1 cellular context compared by ENCODE assay signal in genomic region chr1:230158422-230159291, GRCh38.
TF ChIP-seq lines count a peak whose summit lies in the region.

No MANE protein-coding gene starts in this region.

TF ChIP-seq in HepG2, 621 proteins besides CTCF, POLR2A, EP300 and RAD21 (continued from another document and continues in another):
- TF ChIP-seq ZNF281 (CRISPR knock-in tag; IDR thresholded peaks at IDR 0.05; ENCODE audit: borderline replicate concordance), result peak; percentile 97
- peak; percentile 85; the same call in 1 of the 2 replicates for TF ChIP-seq ZNF788 (CRISPR knock-in tag; IDR thresholded peaks at IDR 0.05; ENCODE audit: borderline replicate concordance)
- TF ChIP-seq XBP1 (CRISPR knock-in tag; IDR thresholded peaks at IDR 0.05), result no peak
- no peak for TF ChIP-seq BRCA1 (CRISPR knock-in tag; IDR thresholded peaks at IDR 0.05)
- TF ChIP-seq KLF9 (CRISPR knock-in tag; IDR thresholded peaks at IDR 0.05; ENCODE audit: low read depth), result no peak
- TF ChIP-seq SMAD9 (CRISPR knock-in tag; IDR thresholded peaks at IDR 0.05), result no peak
- peak; percentile 34; the same call in 1 of the 2 replicates for TF ChIP-seq ZSCAN25 (CRISPR knock-in tag; IDR thresholded peaks at IDR 0.05)
- no peak for TF ChIP-seq ZNF136 (CRISPR knock-in tag; IDR thresholded peaks at IDR 0.05; ENCODE audit: low read depth)
- TF ChIP-seq ZNF563 (CRISPR knock-in tag; IDR thresholded peaks at IDR 0.05), result peak; percentile 48; the same call in 1 of the 2 replicates
- TF ChIP-seq ZBTB26 (CRISPR knock-in tag; IDR thresholded peaks at IDR 0.05; ENCODE audit: borderline replicate concordance), result peak; percentile 55; the same call in 1 of the 2 replicates
- peak; percentile 80; the same call in 1 of the 2 replicates for TF ChIP-seq ZFP1 (CRISPR knock-in tag; IDR thresholded peaks at IDR 0.05)
- TF ChIP-seq ZNF367 (CRISPR knock-in tag; IDR thresholded peaks at IDR 0.05; ENCODE audit: borderline replicate concordance), result no peak
- peak; percentile 64; the same call in 1 of the 2 replicates for TF ChIP-seq ZNF276 (CRISPR knock-in tag; IDR thresholded peaks at IDR 0.05; ENCODE audit: low read depth)
- peak; percentile 29; the same call in 1 of the 2 replicates for TF ChIP-seq ZNF614 (CRISPR knock-in tag; IDR thresholded peaks at IDR 0.05; ENCODE audit: borderline replicate concordance)
- no peak for TF ChIP-seq ZNF274 (CRISPR knock-in tag; IDR thresholded peaks at IDR 0.05)
- peak; percentile 74; the same call in 1 of the 2 replicates for TF ChIP-seq CBX5 (CRISPR knock-in tag; IDR thresholded peaks at IDR 0.05; ENCODE audit: borderline replicate concordance)
- 0 out of 2 replicates have a peak, but pooled peaks have one; percentile 20 for TF ChIP-seq ZMAT3 (CRISPR knock-in tag; conservative IDR thresholded peaks at IDR 0.05)
- TF ChIP-seq IRX3 (CRISPR knock-in tag; IDR thresholded peaks at IDR 0.05; ENCODE audit: borderline replicate concordance, low read depth), result no peak
- TF ChIP-seq, protein P1, sequence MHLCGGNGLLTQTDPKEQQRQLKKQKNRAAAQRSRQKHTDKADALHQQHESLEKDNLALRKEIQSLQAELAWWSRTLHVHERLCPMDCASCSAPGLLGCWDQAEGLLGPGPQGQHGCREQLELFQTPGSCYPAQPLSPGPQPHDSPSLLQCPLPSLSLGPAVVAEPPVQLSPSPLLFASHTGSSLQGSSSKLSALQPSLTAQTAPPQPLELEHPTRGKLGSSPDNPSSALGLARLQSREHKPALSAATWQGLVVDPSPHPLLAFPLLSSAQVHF (CRISPR knock-in tag; IDR thresholded peaks at IDR 0.05), result no peak
- no peak for TF ChIP-seq NONO (IDR thresholded peaks at IDR 0.05)
- TF ChIP-seq NONO (CRISPR knock-in tag; conservative IDR thresholded peaks at IDR 0.05), result peak; percentile 86
- no peak for TF ChIP-seq TSC22D2 (CRISPR knock-in tag; IDR thresholded peaks at IDR 0.05; ENCODE audit: borderline replicate concordance)
- no peak; the same call in 1 of the 2 replicates for TF ChIP-seq ZNF615 (CRISPR knock-in tag; IDR thresholded peaks at IDR 0.05; ENCODE audit: borderline replicate concordance)
- no peak for TF ChIP-seq PTBP1 (IDR thresholded peaks at IDR 0.05; ENCODE audit: low read depth, low read length, poor library complexity, severe bottlenecking)
- peak; percentile 71; the same call in 1 of the 2 replicates for TF ChIP-seq SNAPC2 (CRISPR knock-in tag; IDR thresholded peaks at IDR 0.05)
- TF ChIP-seq GABPA (IDR thresholded peaks at IDR 0.05; ENCODE audit: low read depth, low read length), result no peak
- TF ChIP-seq GABPA (CRISPR knock-in tag; IDR thresholded peaks at IDR 0.05; ENCODE audit: low read depth), result no peak
- no peak for TF ChIP-seq ZFYVE20 (CRISPR knock-in tag; IDR thresholded peaks at IDR 0.05; ENCODE audit: borderline replicate concordance, low read depth)
- TF ChIP-seq, protein P2, sequence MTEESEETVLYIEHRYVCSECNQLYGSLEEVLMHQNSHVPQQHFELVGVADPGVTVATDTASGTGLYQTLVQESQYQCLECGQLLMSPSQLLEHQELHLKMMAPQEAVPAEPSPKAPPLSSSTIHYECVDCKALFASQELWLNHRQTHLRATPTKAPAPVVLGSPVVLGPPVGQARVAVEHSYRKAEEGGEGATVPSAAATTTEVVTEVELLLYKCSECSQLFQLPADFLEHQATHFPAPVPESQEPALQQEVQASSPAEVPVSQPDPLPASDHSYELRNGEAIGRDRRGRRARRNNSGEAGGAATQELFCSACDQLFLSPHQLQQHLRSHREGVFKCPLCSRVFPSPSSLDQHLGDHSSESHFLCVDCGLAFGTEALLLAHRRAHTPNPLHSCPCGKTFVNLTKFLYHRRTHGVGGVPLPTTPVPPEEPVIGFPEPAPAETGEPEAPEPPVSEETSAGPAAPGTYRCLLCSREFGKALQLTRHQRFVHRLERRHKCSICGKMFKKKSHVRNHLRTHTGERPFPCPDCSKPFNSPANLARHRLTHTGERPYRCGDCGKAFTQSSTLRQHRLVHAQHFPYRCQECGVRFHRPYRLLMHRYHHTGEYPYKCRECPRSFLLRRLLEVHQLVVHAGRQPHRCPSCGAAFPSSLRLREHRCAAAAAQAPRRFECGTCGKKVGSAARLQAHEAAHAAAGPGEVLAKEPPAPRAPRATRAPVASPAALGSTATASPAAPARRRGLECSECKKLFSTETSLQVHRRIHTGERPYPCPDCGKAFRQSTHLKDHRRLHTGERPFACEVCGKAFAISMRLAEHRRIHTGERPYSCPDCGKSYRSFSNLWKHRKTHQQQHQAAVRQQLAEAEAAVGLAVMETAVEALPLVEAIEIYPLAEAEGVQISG (CRISPR knock-in tag; IDR thresholded peaks at IDR 0.05), result peak; percentile 75
- TF ChIP-seq ZSCAN21 (CRISPR knock-in tag; IDR thresholded peaks at IDR 0.05; ENCODE audit: borderline replicate concordance), result no peak
- TF ChIP-seq JUNB (CRISPR knock-in tag; IDR thresholded peaks at IDR 0.05; ENCODE audit: borderline replicate concordance), result peak; percentile 70; the same call in 1 of the 2 replicates
- 0 out of 2 replicates have a peak, but pooled peaks have one; percentile 55 for TF ChIP-seq ZNF800 (CRISPR knock-in tag; IDR thresholded peaks at IDR 0.05)
- TF ChIP-seq, protein P3, sequence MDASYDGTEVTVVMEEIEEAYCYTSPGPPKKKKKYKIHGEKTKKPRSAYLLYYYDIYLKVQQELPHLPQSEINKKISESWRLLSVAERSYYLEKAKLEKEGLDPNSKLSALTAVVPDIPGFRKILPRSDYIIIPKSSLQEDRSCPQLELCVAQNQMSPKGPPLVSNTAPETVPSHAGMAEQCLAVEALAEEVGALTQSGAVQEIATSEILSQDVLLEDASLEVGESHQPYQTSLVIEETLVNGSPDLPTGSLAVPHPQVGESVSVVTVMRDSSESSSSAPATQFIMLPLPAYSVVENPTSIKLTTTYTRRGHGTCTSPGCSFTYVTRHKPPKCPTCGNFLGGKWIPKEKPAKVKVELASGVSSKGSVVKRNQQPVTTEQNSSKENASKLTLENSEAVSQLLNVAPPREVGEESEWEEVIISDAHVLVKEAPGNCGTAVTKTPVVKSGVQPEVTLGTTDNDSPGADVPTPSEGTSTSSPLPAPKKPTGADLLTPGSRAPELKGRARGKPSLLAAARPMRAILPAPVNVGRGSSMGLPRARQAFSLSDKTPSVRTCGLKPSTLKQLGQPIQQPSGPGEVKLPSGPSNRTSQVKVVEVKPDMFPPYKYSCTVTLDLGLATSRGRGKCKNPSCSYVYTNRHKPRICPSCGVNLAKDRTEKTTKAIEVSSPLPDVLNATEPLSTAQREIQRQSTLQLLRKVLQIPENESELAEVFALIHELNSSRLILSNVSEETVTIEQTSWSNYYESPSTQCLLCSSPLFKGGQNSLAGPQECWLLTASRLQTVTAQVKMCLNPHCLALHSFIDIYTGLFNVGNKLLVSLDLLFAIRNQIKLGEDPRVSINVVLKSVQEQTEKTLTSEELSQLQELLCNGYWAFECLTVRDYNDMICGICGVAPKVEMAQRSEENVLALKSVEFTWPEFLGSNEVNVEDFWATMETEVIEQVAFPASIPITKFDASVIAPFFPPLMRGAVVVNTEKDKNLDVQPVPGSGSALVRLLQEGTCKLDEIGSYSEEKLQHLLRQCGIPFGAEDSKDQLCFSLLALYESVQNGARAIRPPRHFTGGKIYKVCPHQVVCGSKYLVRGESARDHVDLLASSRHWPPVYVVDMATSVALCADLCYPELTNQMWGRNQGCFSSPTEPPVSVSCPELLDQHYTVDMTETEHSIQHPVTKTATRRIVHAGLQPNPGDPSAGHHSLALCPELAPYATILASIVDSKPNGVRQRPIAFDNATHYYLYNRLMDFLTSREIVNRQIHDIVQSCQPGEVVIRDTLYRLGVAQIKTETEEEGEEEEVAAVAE (CRISPR knock-in tag; IDR thresholded peaks at IDR 0.05; ENCODE audit: borderline replicate concordance), result peak; percentile 57; the same call in 1 of the 2 replicates
- TF ChIP-seq KDM6A (CRISPR knock-in tag; IDR thresholded peaks at IDR 0.05; ENCODE audit: low read depth), result peak; percentile 73; the same call in 1 of the 2 replicates
- TF ChIP-seq PCBP1 (IDR thresholded peaks at IDR 0.05; ENCODE audit: borderline replicate concordance, low read depth, low read length), result no peak
- no peak for TF ChIP-seq ZNF562 (CRISPR knock-in tag; IDR thresholded peaks at IDR 0.05; ENCODE audit: borderline replicate concordance)
- TF ChIP-seq TMF1 (CRISPR knock-in tag; IDR thresholded peaks at IDR 0.05; ENCODE audit: low read depth), result no peak
- peak; percentile 66; the same call in 1 of the 2 replicates for TF ChIP-seq ZNF543 (CRISPR knock-in tag; IDR thresholded peaks at IDR 0.05)
- no peak for TF ChIP-seq ZNF484 (CRISPR knock-in tag; IDR thresholded peaks at IDR 0.05; ENCODE audit: borderline replicate concordance, low read depth)
- peak; percentile 42; the same call in 1 of the 2 replicates for TF ChIP-seq ZNF607 (CRISPR knock-in tag; IDR thresholded peaks at IDR 0.05; ENCODE audit: borderline replicate concordance)
- peak; percentile 67; the same call in 1 of the 2 replicates for TF ChIP-seq ZBTB33 (CRISPR knock-in tag; IDR thresholded peaks at IDR 0.05)
- no peak for TF ChIP-seq ZNF776 (CRISPR knock-in tag; IDR thresholded peaks at IDR 0.05)
- TF ChIP-seq PHF20 (CRISPR knock-in tag; IDR thresholded peaks at IDR 0.05), result no peak
- no peak for TF ChIP-seq SMARCE1 (IDR thresholded peaks at IDR 0.05; ENCODE audit: borderline replicate concordance)
- no peak; the same call in 1 of the 2 replicates for TF ChIP-seq FOSL1 (CRISPR knock-in tag; IDR thresholded peaks at IDR 0.05; ENCODE audit: borderline replicate concordance)
- no peak for TF ChIP-seq KDM5A (IDR thresholded peaks at IDR 0.05; ENCODE audit: borderline replicate concordance, low read length)
- no peak for TF ChIP-seq ZNF790 (CRISPR knock-in tag; IDR thresholded peaks at IDR 0.05; ENCODE audit: borderline replicate concordance)
